1 cellular context compared by ENCODE assay signal in the genomic region with DNA sequence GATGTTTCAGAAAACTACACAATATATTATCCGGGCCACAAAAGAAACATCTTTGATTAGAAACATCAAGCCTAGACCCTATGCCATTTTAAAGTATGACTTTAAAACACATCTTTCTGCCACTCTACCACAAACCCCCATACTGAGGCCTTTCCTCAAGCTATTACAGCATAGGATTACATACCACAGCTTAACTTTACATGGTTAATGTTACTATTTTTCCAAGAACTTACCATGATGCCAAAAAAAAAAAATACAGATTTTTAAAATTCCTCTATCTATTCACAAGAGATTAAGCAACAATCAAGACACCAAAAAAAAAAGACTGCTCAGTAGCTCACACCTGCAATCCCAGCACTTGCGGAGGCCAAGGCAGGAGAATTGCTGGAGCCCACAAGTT.
TF ChIP-seq lines count a peak whose summit lies in the region.

No MANE protein-coding gene starts in this region.

TF ChIP-seq in IMR-90, 13 proteins besides CTCF, POLR2A, EP300 and RAD21:
- no peak for TF ChIP-seq SMC3 (IDR thresholded peaks at IDR 0.05; ENCODE audit: low read depth, low read length)
- peak; percentile 35; the same call in 1 of the 2 replicates for TF ChIP-seq CEBPB (IDR thresholded peaks at IDR 0.05; ENCODE audit: low read depth, low read length)
